Comparison of ENCODE assay signal across 21 cellular contexts in genomic region chr1:30014031-30014430, GRCh38.
"Had no signal": no experiment of that assay in that cellular context is flagged by ENCODE, and none has a peak within 500 bp of the region (broad histone marks: within the 10 kb centered on the region; RNA-seq: fewer than 3 reads in every experiment).

No MANE protein-coding gene starts in this region.

- H3K4me3 ChIP-seq: SK-N-MC had no signal

- H3K27ac ChIP-seq: SK-N-MC had no signal

- DNase-seq: activated B cell treated with CpG ODN at 0.5 μM for 24 hours; activated CD4-positive, alpha-beta memory T cell treated with anti-CD3 and anti-CD28 coated beads for 36 hours; activated CD4-positive, alpha-beta T cell treated with anti-CD3 and anti-CD28 coated beads for 1 hour; activated CD4-positive, alpha-beta T cell treated with anti-CD3 and anti-CD28 coated beads, Interleukin-2, amount 10 ng/mL, durations not matched to agents 24 days and 14 days; activated gamma-delta T cell treated with Interleukin-2 at 50 U/mL for 16 hours; activated naive CD4-positive, alpha-beta T cell treated with anti-CD3 and anti-CD28 coated beads, Interleukin-2, amount 10 ng/mL, durations not matched to agents 7 days and 5 days; activated naive CD8-positive, alpha-beta T cell treated with anti-CD3 and anti-CD28 coated beads for 36 hours; activated T-cell treated with anti-CD3 and anti-CD28 coated beads, Interleukin-2, amount 50 U/mL, for 72 hours; anterior cingulate cortex; caudate nucleus; KG1; NCI-H1048; NCI-H1417; NCI-H1930; NCI-H2107; NCI-H526 treated with DMSO at 0.1 percent for 48 hours; RPMI8226; T-cell; T-helper 2 cell; T1000 had no signal
